11 cellular contexts compared by ENCODE assay signal in genomic region chr5:43428034-43428712, GRCh38. TPM values are rescaled to one million over a fixed set of nuclear protein-coding genes. Genes with fewer than 3 reads are reported as not detected.
A peak's percentile ranks its signal among the peaks of the same experiment; 100 is the strongest.
DNase-seq lines count a peak whose midpoint lies in the region; ATAC-seq and TF ChIP-seq lines count a peak whose summit lies in the region.
"Had no signal": no experiment of that assay in that cellular context is flagged by ENCODE, and none has a peak within 500 bp of the region (broad histone marks: within the 10 kb centered on the region; RNA-seq: fewer than 3 reads in every experiment).

No MANE protein-coding gene starts in this region.

- peaks cover 3% of the 10 kb centered on the region for H3K9me3 ChIP-seq in mammary epithelial cell (replicated peaks; ENCODE audit: insufficient read depth, low read length)
- H3K9me3 ChIP-seq in upper lobe of right lung: no peaks in the 10 kb centered on the region
- no peaks in the 10 kb centered on the region for H3K9me3 ChIP-seq in esophagus muscularis mucosa

- no peaks in the 10 kb centered on the region for H4K20me1 ChIP-seq in mammary epithelial cell (ENCODE audit: insufficient read depth, low read length)

- BruUV-seq in mammary epithelial cell (replicated peaks; lab: Mats Ljungman, UMichigan): no TSS peak

- H3K36me3 ChIP-seq in mammary epithelial cell (ENCODE audit: insufficient read depth, low read length): no peaks in the 10 kb centered on the region
- H3K36me3 ChIP-seq in upper lobe of right lung: no peaks in the 10 kb centered on the region
- H3K36me3 ChIP-seq in esophagus muscularis mucosa: no peaks in the 10 kb centered on the region

- H2AFZ ChIP-seq in mammary epithelial cell (ENCODE audit: low read depth, low read length): peak overlapping the region; percentile 34

- no peak overlapping the region for H3K9ac ChIP-seq in mammary epithelial cell (ENCODE audit: insufficient read depth, low read length)

- ATAC-seq in upper lobe of right lung (no peak), left colon (no peak)
- ATAC-seq: SK-N-SH treated with all-trans-retinoic acid at 6 μM for 48 hours had no signal

- TF ChIP-seq EP300 in esophagus muscularis mucosa (IDR thresholded peaks at IDR 0.05): no peak

- H3K4me3 ChIP-seq in mammary epithelial cell (replicated peaks in 1 of 3; ENCODE audit: insufficient read depth in 1 of 3, low read depth in 2 of 3, low read length in 3 of 3): no peak overlapping the region
- no peak overlapping the region for H3K4me3 ChIP-seq in upper lobe of right lung
- H3K4me3 ChIP-seq in esophagus muscularis mucosa: no peak overlapping the region

- H3K27me3 ChIP-seq in mammary epithelial cell (ENCODE audit: insufficient read depth, low read length): no peaks in the 10 kb centered on the region
- no peaks in the 10 kb centered on the region for H3K27me3 ChIP-seq in upper lobe of right lung
- no peaks in the 10 kb centered on the region for H3K27me3 ChIP-seq in esophagus muscularis mucosa

- no peaks in the 10 kb centered on the region for H3K79me2 ChIP-seq in mammary epithelial cell (ENCODE audit: insufficient read depth, low read length)

- CTCF ChIA-PET in mammary epithelial cell (lab: Charles Lee; ENCODE audit: low non-redundant PET): no interaction called here

- dilution Hi-C loops in mammary epithelial cell (cut with HindIII; ENCODE audit: low sequenced_read_pairs): loop anchor here (5.0 kb wide), 1 partner anchor 54 kb away; the partner anchor contains the start of gene TMEM267

- no peak for TF ChIP-seq POLR2A in esophagus muscularis mucosa (IDR thresholded peaks at IDR 0.05; ENCODE audit: low read depth)

- H3K27ac ChIP-seq in mammary epithelial cell (ENCODE audit: insufficient read depth, low read depth, low read length) (peak overlapping the region; percentile 55), upper lobe of right lung (no peak overlapping the region), esophagus muscularis mucosa (replicated peaks in 1 of 4) (no peak overlapping the region)

- H3K4me2 ChIP-seq in mammary epithelial cell (ENCODE audit: insufficient read depth, low read depth, low read length): no peak overlapping the region

- DNase-seq in AG08396 (ENCODE audit: low spot score): peak; percentile 16
- peak; percentile 77 for DNase-seq in M059J (ENCODE audit: low read depth)
- peak; percentile 81 for DNase-seq in mammary epithelial cell
- peak; percentile 97 for DNase-seq in kidney tubule cell (ENCODE audit: low spot score)
- DNase-seq in upper lobe of right lung: no peak
- no peak for DNase-seq in NCI-H69 (lab: John Stamatoyannopoulos, UW)
- DNase-seq in left colon: no peak
- no peak for DNase-seq in esophagus muscularis mucosa (ENCODE audit: extremely low spot score)
- DNase-seq: NK-92 treated with Interleukin-12 subunit alpha and Interleukin-12 subunit beta, amount 100 ng/mL, for 24 hours had no signal

- intact Hi-C loops in mammary epithelial cell (cut with micrococcal nuclease): no loop called here
- intact Hi-C loops in upper lobe of right lung (cut with DNase I): no loop called here
- intact Hi-C loops in left colon (cut with DNase I, micrococcal nuclease): no loop called here
- intact Hi-C loops in esophagus muscularis mucosa (cut with DNase I): no loop called here

- no peak for TF ChIP-seq CTCF in mammary epithelial cell (conservative IDR thresholded peaks at IDR 0.05 in 1 of 2, IDR thresholded peaks at IDR 0.05 in 1 of 2; ENCODE audit: extremely low read depth in 1 of 2, insufficient read depth in 1 of 2, low read depth in 1 of 2, low read length in 2 of 2)
- no peak for TF ChIP-seq CTCF in upper lobe of right lung (IDR thresholded peaks at IDR 0.05)
- TF ChIP-seq CTCF in esophagus muscularis mucosa (IDR thresholded peaks at IDR 0.05): no peak

- H3K4me1 ChIP-seq in mammary epithelial cell (ENCODE audit: insufficient read depth, low read length) (peaks cover 56% of the 10 kb centered on the region), upper lobe of right lung (peaks cover 9% of the 10 kb centered on the region), esophagus muscularis mucosa (peaks cover 7 to 21% (median 16%) of the 10 kb centered on the region in 4 donors)

- in situ Hi-C loops in mammary epithelial cell (cut with MboI; ENCODE audit: low sequenced_read_pairs in 2 of 2): no loop called here

- 59% methylated on average over 2 of the region's 4 CpGs for WGBS in mammary epithelial cell (ENCODE audit: low coverage, missing lambda C conversion rate)
- 81% methylated on average over 4 of the region's 4 CpGs for WGBS in esophagus muscularis mucosa

RNA-seq across cellular contexts. Expression of gene CCL28, which starts 16.0 kb away (rescaled TPM):
- not detected in 2 replicates for total RNA-seq in M059J (2014; rRNA removed; shearing (Covaris generic))
- 10 to 100 TPM in 1 of 2 donors, 1 to 10 TPM in 1; 2.7 to 10.7 TPM for total RNA-seq in mammary epithelial cell
- polyA plus RNA-seq in mammary epithelial cell: 3.7 TPM
- 2.4 TPM for polyA minus RNA-seq in mammary epithelial cell
- total RNA-seq in upper lobe of right lung: 7.7 TPM
- total RNA-seq in left colon: 100 to 1,000 TPM in 1 of 2 donors, 10 to 100 TPM in 1; 97.0 to 144 TPM
- total RNA-seq in esophagus muscularis mucosa: 1 to 10 TPM; 2.2 to 3.3 (median 2.3) TPM
- total RNA-seq: mesothelial cell of epicardium had no signal

RNA-seq across cellular contexts. Expression of gene TMEM267, which starts 55.5 kb away (rescaled TPM):
- total RNA-seq in M059J (2014; rRNA removed; shearing (Covaris generic)): 13.8 and 24.1 TPM in 2 replicates
- total RNA-seq in mammary epithelial cell (10 to 100 TPM; 21.0 to 32.7 TPM), upper lobe of right lung (12.0 TPM), left colon (10 to 100 TPM; 11.4 to 11.8 TPM), esophagus muscularis mucosa (10 to 100 TPM in 1 of 4 donors, 1 to 10 TPM in 3; 6.1 to 10.4 (median 9.2) TPM)
- polyA plus RNA-seq in mammary epithelial cell: 9.7 TPM
- polyA minus RNA-seq in mammary epithelial cell: 3.0 TPM

Comparison
In these comparisons a context has a peak if more than half of its experiments do, and no peak if none do; other contexts are left out.
1. DNase-seq: peak in AG08396 (single experiment), M059J (single experiment), mammary epithelial cell (single experiment) and kidney tubule cell (single experiment); none in upper lobe of right lung (single experiment), NCI-H69 (single experiment), left colon (0 of 2) and esophagus muscularis mucosa (single experiment).
2. RNA of gene CCL28, which starts 16.0 kb away (total RNA-seq): 97.0 to 144 TPM in left colon; 2.7 to 10.7 TPM in mammary epithelial cell, 7.7 TPM in upper lobe of right lung (single experiment), 2.2 to 3.3 TPM in esophagus muscularis mucosa and not detected in M059J; every median in the first group is over 4 times any median in the second.